In the genomic region with DNA sequence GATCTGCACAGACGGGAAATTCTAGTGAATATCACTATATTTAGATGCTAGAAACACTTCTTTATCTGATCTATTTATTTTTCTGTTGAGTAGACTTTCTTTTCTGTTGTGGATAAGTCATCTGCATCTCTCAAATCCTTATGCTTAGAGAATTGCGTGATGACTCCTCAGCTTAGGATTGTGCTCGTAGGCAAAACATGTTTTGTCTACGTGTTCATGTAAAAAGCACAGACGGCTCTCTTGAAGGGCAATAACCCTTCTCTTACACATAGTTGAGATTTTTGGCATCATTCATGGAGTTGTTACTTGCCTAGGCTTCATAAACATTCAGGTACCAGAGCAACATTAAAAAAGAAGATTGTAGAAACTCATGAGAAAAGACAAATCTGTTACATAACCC, we compare ENCODE assay signal across 10 cellular contexts. TPM values are rescaled to one million over a fixed set of nuclear protein-coding genes. Genes with fewer than 3 reads are reported as not detected.
DNase-seq lines count a peak whose midpoint lies in the region; ATAC-seq and TF ChIP-seq lines count a peak whose summit lies in the region.
"Had no signal": no experiment of that assay in that cellular context is flagged by ENCODE, and none has a peak within 500 bp of the region (broad histone marks: within the 10 kb centered on the region; RNA-seq: fewer than 3 reads in every experiment).

No MANE protein-coding gene starts in this region.

- H3K9me3 Mint-ChIP-seq in mesothelial cell of epicardium (peaks cover 5% of the 10 kb centered on the region), endodermal cell (peaks cover 6% of the 10 kb centered on the region)
- H3K9me3 Mint-ChIP-seq: activated naive CD8-positive, alpha-beta T cell treated with anti-CD3 and anti-CD28 coated beads, Interleukin-2, amount 50 U/mL, for 24 hours had no signal

- H3K9me3 ChIP-seq in Panc1 (ENCODE audit: control insufficient read depth, insufficient read depth, low read depth, low read length) (no peaks in the 10 kb centered on the region), endodermal cell (ENCODE audit: control insufficient read depth, low read length) (no peaks in the 10 kb centered on the region)

- H3K9ac ChIP-seq in endodermal cell (ENCODE audit: extremely low read depth, low read length, poor library complexity, severe bottlenecking): no peak overlapping the region

- H3K4me3 Mint-ChIP-seq in mesothelial cell of epicardium: no peak overlapping the region
- no peak overlapping the region for H3K4me3 Mint-ChIP-seq in endodermal cell
- H3K4me3 Mint-ChIP-seq: activated naive CD8-positive, alpha-beta T cell treated with anti-CD3 and anti-CD28 coated beads, Interleukin-2, amount 50 U/mL, for 24 hours had no signal

- peaks cover 21% of the 10 kb centered on the region for H3K4me1 Mint-ChIP-seq in mesothelial cell of epicardium
- peaks cover 31% of the 10 kb centered on the region for H3K4me1 Mint-ChIP-seq in endodermal cell

- H3K27me3 Mint-ChIP-seq in mesothelial cell of epicardium (ENCODE audit: low read depth) (no peaks in the 10 kb centered on the region), endodermal cell (ENCODE audit: insufficient read depth) (no peaks in the 10 kb centered on the region)

- H3K79me2 ChIP-seq in ACC112 (ENCODE audit: control insufficient read depth, insufficient read depth, low read length, unreplicated experiment): peaks cover 91% of the 10 kb centered on the region

- TF ChIP-seq CTCF in Panc1 (IDR thresholded peaks at IDR 0.05) (no peak), epithelial cell of esophagus (IDR thresholded peaks at IDR 0.05; ENCODE audit: insufficient read depth, low read depth, low read length, missing control alignments) (no peak), mesothelial cell of epicardium (IDR thresholded peaks at IDR 0.05; ENCODE audit: unreplicated experiment) (no peak), endodermal cell (conservative IDR thresholded peaks at IDR 0.05) (no peak)

- intact Hi-C loops in Panc1 (cut with micrococcal nuclease; ENCODE audit: unreplicated experiment): no loop called here

- 94% methylated on average over 4 of the region's 5 CpGs; no CpG with 5 or more reads in 1 of the 2 experiments for WGBS in endodermal cell (ENCODE audit: insufficient coverage in 1 of 2, insufficient read length in 1 of 2), 2 experiments

- no peak for ATAC-seq in Panc1
- ATAC-seq in HG03521 (IDR thresholded peaks at IDR 0.05; ENCODE audit: unreplicated experiment): no peak
- ATAC-seq: activated naive CD8-positive, alpha-beta T cell treated with anti-CD3 and anti-CD28 coated beads, Interleukin-2, amount 50 U/mL, for 24 hours had no signal

- POLR2A ChIA-PET in Panc1 (lab: Charles Lee): no interaction called here

- H3K4me3 ChIP-seq in ACC112 (ENCODE audit: low read depth, low read length): peak overlapping the region; percentile 34; the same call in 1 of the 2 replicates
- no peak overlapping the region for H3K4me3 ChIP-seq in Panc1 (ENCODE audit: low read depth in 2 of 2, low read length in 2 of 2)
- no peak overlapping the region for H3K4me3 ChIP-seq in epithelial cell of esophagus (ENCODE audit: low read length)
- H3K4me3 ChIP-seq in endodermal cell (ENCODE audit: low read length): no peak overlapping the region

- H3K36me3 ChIP-seq in ACC112 (ENCODE audit: insufficient read depth, low read length) (no peaks in the 10 kb centered on the region), Panc1 (ENCODE audit: control insufficient read depth, insufficient read depth, low read length) (no peaks in the 10 kb centered on the region), endodermal cell (ENCODE audit: control insufficient read depth, insufficient read depth, low read length) (no peaks in the 10 kb centered on the region)

- no peak overlapping the region for H2AFZ ChIP-seq in ACC112 (ENCODE audit: low read length, unreplicated experiment)

- H3K27ac ChIP-seq in ACC112 (ENCODE audit: low read depth, low read length) (peak overlapping the region; percentile 93), Panc1 (ENCODE audit: low read length) (peak overlapping the region; percentile 40; the same call in 1 of the 2 replicates), endodermal cell (ENCODE audit: low read depth, low read length) (no peak overlapping the region)

- H3K36me3 Mint-ChIP-seq in mesothelial cell of epicardium (peaks cover 8% of the 10 kb centered on the region), endodermal cell (ENCODE audit: low read depth) (peaks cover 12% of the 10 kb centered on the region)

- DNase-seq in Panc1 (ENCODE audit: low read depth, low spot score) (no peak), epithelial cell of esophagus (ENCODE audit: low read depth) (peak; percentile 95), mesothelial cell of epicardium (ENCODE audit: low spot score in 2 of 2, unreplicated experiment in 2 of 2) (no peak), T-helper 9 cell (no peak), islet precursor cell (no peak), endodermal cell (no peak)
- DNase-seq: activated naive CD8-positive, alpha-beta T cell treated with anti-CD3 and anti-CD28 coated beads, Interleukin-2, amount 50 U/mL, for 24 hours; stimulated activated naive CD4-positive, alpha-beta T cell treated with Interleukin-2 at 50 U/mL for 16 hours had no signal

- in situ Hi-C loops in Panc1 (cut with HindIII; ENCODE audit: low pct_unique_long_range_greater_than_20kb, low sequenced_read_pairs): no loop called here

- peak overlapping the region; percentile 57 for H3K27ac Mint-ChIP-seq in mesothelial cell of epicardium
- H3K27ac Mint-ChIP-seq in endodermal cell: no peak overlapping the region
- H3K27ac Mint-ChIP-seq: activated naive CD8-positive, alpha-beta T cell treated with anti-CD3 and anti-CD28 coated beads, Interleukin-2, amount 50 U/mL, for 24 hours had no signal

- no TSS peak for BruUV-seq in Panc1 (replicated peaks; lab: Mats Ljungman, UMichigan)

- CTCF ChIA-PET in Panc1 (lab: Charles Lee): no interaction called here

- no peaks in the 10 kb centered on the region for H3K27me3 ChIP-seq in ACC112 (ENCODE audit: insufficient read depth, low read length)
- no peaks in the 10 kb centered on the region for H3K27me3 ChIP-seq in Panc1 (ENCODE audit: control insufficient read depth, insufficient read depth, low read length)
- H3K27me3 ChIP-seq in endodermal cell (ENCODE audit: control insufficient read depth, insufficient read depth, low read length, poor library complexity, severe bottlenecking): no peaks in the 10 kb centered on the region

- H3K4me1 ChIP-seq in ACC112 (ENCODE audit: control insufficient read depth, insufficient read depth, low read length, unreplicated experiment) (peaks cover 43% of the 10 kb centered on the region), Panc1 (ENCODE audit: control insufficient read depth, insufficient read depth, low read length) (peaks cover 57% of the 10 kb centered on the region), endodermal cell (ENCODE audit: control insufficient read depth, insufficient read depth, low read length) (peaks cover 3% of the 10 kb centered on the region)

RNA-seq across cellular contexts. Expression of a gene that starts 18.6 kb away (rescaled TPM):
- 88.6 TPM for total RNA-seq in Panc1 (2021; ENCODE audit: unreplicated experiment)
- polyA plus RNA-seq in Panc1 (2012; ENCODE audit: insufficient read length): 36.9 TPM
- 101 to 105 TPM (median 102 TPM) in 3 replicates for total RNA-seq in mesothelial cell of epicardium
- 100 to 1,000 TPM in 1 of 2 donors, 10 to 100 TPM in 1; 98.5 to 213 TPM for total RNA-seq in endodermal cell
- 28.0 TPM for polyA plus RNA-seq in endodermal cell (2013, experiment 1 of 2)
- 25.9 TPM for polyA plus RNA-seq in endodermal cell (2013, experiment 2 of 2)
